ENCODE assay signal across 18 cellular contexts in genomic region chrX:154471870-154472684, GRCh38.
"Had no signal": no experiment of that assay in that cellular context is flagged by ENCODE, and none has a peak within 500 bp of the region (broad histone marks: within the 10 kb centered on the region; RNA-seq: fewer than 3 reads in every experiment).

No MANE protein-coding gene starts in this region.

- H3K9me3 Mint-ChIP-seq: natural killer cell treated with Interleukin-12 subunit alpha and Interleukin-12 subunit beta and Interleukin-15 and Interleukin-18, amount 100 ng/mL, for 72 hours had no signal

- H3K27ac Mint-ChIP-seq: natural killer cell treated with Interleukin-12 subunit alpha and Interleukin-12 subunit beta and Interleukin-15 and Interleukin-18, amount 100 ng/mL, for 72 hours had no signal

- H3K36me3 Mint-ChIP-seq: natural killer cell treated with Interleukin-12 subunit alpha and Interleukin-12 subunit beta and Interleukin-15 and Interleukin-18, amount 100 ng/mL, for 72 hours had no signal

- ATAC-seq: gastroesophageal sphincter; natural killer cell treated with Interleukin-12 subunit alpha and Interleukin-12 subunit beta and Interleukin-15 and Interleukin-18, amount 100 ng/mL, for 72 hours had no signal

- H3K27me3 Mint-ChIP-seq: natural killer cell treated with Interleukin-12 subunit alpha and Interleukin-12 subunit beta and Interleukin-15 and Interleukin-18, amount 100 ng/mL, for 72 hours had no signal

- H3K4me1 ChIP-seq: colonic mucosa, esophagus squamous epithelium, gastroesophageal sphincter, parathyroid adenoma, sigmoid colon, stomach, transverse colon had no signal

- H3K9ac ChIP-seq: parathyroid adenoma had no signal

- H3K36me3 ChIP-seq: colonic mucosa, transverse colon had no signal

- H3K79me2 ChIP-seq: parathyroid adenoma had no signal

- H3K4me3 ChIP-seq: colonic mucosa, esophagus squamous epithelium, gastroesophageal sphincter, sigmoid colon, skin epidermis, stomach, thoracic aorta, transverse colon had no signal

- H2AFZ ChIP-seq: parathyroid adenoma had no signal

- H3K27ac ChIP-seq: colonic mucosa, esophagus squamous epithelium, gastroesophageal sphincter, parathyroid adenoma, sigmoid colon, skin epidermis, stomach, thoracic aorta, transverse colon had no signal

- H3K9me3 ChIP-seq: colonic mucosa, esophagus squamous epithelium, gastroesophageal sphincter, sigmoid colon, stomach, thoracic aorta, transverse colon had no signal

- DNase-seq: colonic mucosa; dermis blood vessel endothelial cell; esophagus squamous epithelium; foreskin fibroblast; glutamatergic neuron; islet precursor cell; occipital lobe; sigmoid colon; stimulated activated CD4-positive, alpha-beta T cell treated with anti-CD3 and anti-CD28 coated beads, Interleukin-12 subunit alpha, Interleukin-12 subunit beta, amount 100 ng/mL, for 4 hours; stimulated activated naive CD4-positive, alpha-beta T cell; stomach; substantia nigra; transverse colon had no signal

- H3K4me3 Mint-ChIP-seq: natural killer cell treated with Interleukin-12 subunit alpha and Interleukin-12 subunit beta and Interleukin-15 and Interleukin-18, amount 100 ng/mL, for 72 hours had no signal

- H3K27me3 ChIP-seq: colonic mucosa, esophagus squamous epithelium, gastroesophageal sphincter, sigmoid colon, stomach, transverse colon had no signal
